Comparison of ENCODE assay signal across 23 cellular contexts in genomic region chr14:76575108-76575507, GRCh38.
DNase-seq lines count a peak whose midpoint lies in the region; ATAC-seq, FAIRE-seq and TF ChIP-seq lines count a peak whose summit lies in the region.
"Had no signal": no experiment of that assay in that cellular context is flagged by ENCODE, and none has a peak within 500 bp of the region (broad histone marks: within the 10 kb centered on the region; RNA-seq: fewer than 3 reads in every experiment).

No MANE protein-coding gene starts in this region.

- H3K27me3 Mint-ChIP-seq in astrocyte (ENCODE audit: low read depth, unreplicated experiment), result peaks cover 21% of the 10 kb centered on the region

- peak in 3 of 4 donors; percentile 50 to 61 (median 58) for ATAC-seq in pancreas
- ATAC-seq: A549, GM23338, HCT116 had no signal

- TF ChIP-seq CTCF in astrocyte (IDR thresholded peaks at IDR 0.05; ENCODE audit: insufficient read depth, low read depth, low read length) (no peak), pancreas (IDR thresholded peaks at IDR 0.05) (no peak)

- DNase-seq in NCI-H2171 treated with DMSO at 0.1 percent for 48 hours (lab: John Stamatoyannopoulos, UW) (peak; percentile 71), NCI-H2171 (lab: John Stamatoyannopoulos, UW) (no peak), astrocyte (ENCODE audit: low read depth) (no peak), pancreas (no peak), NCI-H1436 (lab: John Stamatoyannopoulos, UW) (no peak), dermis blood vessel endothelial cell (no peak)
- no peak for DNase-seq in activated CD4-positive, CD25-positive, alpha-beta regulatory T cell (lab: John Stamatoyannopoulos, UW)
- DNase-seq: AML-193; Caco-2; CD4-positive, alpha-beta T cell; DMS79; GDM1; HFFc6 had no signal

- H2AFZ ChIP-seq in astrocyte (ENCODE audit: low read depth, low read length), result no peak overlapping the region
- H2AFZ ChIP-seq: GM23338 had no signal

- H3K79me2 ChIP-seq in astrocyte (ENCODE audit: insufficient read depth, low read length), result no peaks in the 10 kb centered on the region

- H3K27ac ChIP-seq in astrocyte (ENCODE audit: low read depth, low read length) (no peak overlapping the region), pancreas (peak overlapping the region in 2 of 4 donors; percentile 7 to 44)
- H3K27ac ChIP-seq: 22Rv1, A549, C4-2B, HL-60 had no signal

- H3K36me3 ChIP-seq in astrocyte (ENCODE audit: insufficient read depth, low read length) (no peaks in the 10 kb centered on the region), endocrine pancreas (ENCODE audit: control insufficient read depth, insufficient read depth, low read length) (no peaks in the 10 kb centered on the region), pancreas (no peaks in the 10 kb centered on the region)

- intact Hi-C loops in pancreas (cut with DNase I), result no loop called here

- H3K9me3 Mint-ChIP-seq in astrocyte (ENCODE audit: unreplicated experiment), result peaks cover 1% of the 10 kb centered on the region
- H3K9me3 Mint-ChIP-seq: CD4-positive, alpha-beta T cell; HFFc6 had no signal

- WGBS in pancreas, 2 donors, result 29 to 36% methylated on average over 9 of the region's 9 CpGs

- peak overlapping the region; percentile 26 for H3K27ac Mint-ChIP-seq in astrocyte (ENCODE audit: unreplicated experiment)
- H3K27ac Mint-ChIP-seq: CD4-positive, alpha-beta T cell; GM23338; HFFc6 had no signal

- H3K9ac ChIP-seq in astrocyte (ENCODE audit: low read length), result no peak overlapping the region
- no peak overlapping the region for H3K9ac ChIP-seq in endocrine pancreas (ENCODE audit: control insufficient read depth, insufficient read depth, low read length)

- H4K20me1 ChIP-seq in astrocyte (ENCODE audit: insufficient read depth, low read length), result no peaks in the 10 kb centered on the region

- H3K9me3 ChIP-seq in astrocyte (ENCODE audit: insufficient read depth, low read depth, low read length) (no peaks in the 10 kb centered on the region), endocrine pancreas (ENCODE audit: control insufficient read depth, low read length) (no peaks in the 10 kb centered on the region), pancreas (no peaks in the 10 kb centered on the region)
- H3K9me3 ChIP-seq: A549, Caco-2 had no signal

- no peak overlapping the region for H3K4me3 ChIP-seq in astrocyte (ENCODE audit: insufficient read depth, low read depth, low read length)
- peak overlapping the region; percentile 46 for H3K4me3 ChIP-seq in endocrine pancreas (ENCODE audit: control insufficient read depth, insufficient read depth, low read length)
- H3K4me3 ChIP-seq in pancreas, result no peak overlapping the region
- H3K4me3 ChIP-seq: A549, GM23338 had no signal

- no peaks in the 10 kb centered on the region for H3K36me3 Mint-ChIP-seq in astrocyte (ENCODE audit: low read depth, unreplicated experiment)

- FAIRE-seq in astrocyte (lab: Jason Lieb, UNC), result no peak
- FAIRE-seq in pancreas (lab: Jason Lieb, UNC), result no peak
- FAIRE-seq: A549, D721Med, GM12892, H54 had no signal

- no peak overlapping the region for H3K4me3 Mint-ChIP-seq in astrocyte (ENCODE audit: unreplicated experiment)
- H3K4me3 Mint-ChIP-seq: CD4-positive, alpha-beta T cell; GM23338; HFFc6 had no signal

- peaks cover 4% of the 10 kb centered on the region for H3K4me1 Mint-ChIP-seq in astrocyte (ENCODE audit: low read depth, unreplicated experiment)

- no peak overlapping the region for H3K4me2 ChIP-seq in astrocyte (ENCODE audit: low read length)
- H3K4me2 ChIP-seq: A549, GM23338 had no signal

- no peaks in the 10 kb centered on the region for H3K4me1 ChIP-seq in astrocyte (ENCODE audit: insufficient read depth, low read length)
- no peaks in the 10 kb centered on the region for H3K4me1 ChIP-seq in endocrine pancreas (ENCODE audit: control insufficient read depth, insufficient read depth, low read length)
- H3K4me1 ChIP-seq in pancreas, result no peaks in the 10 kb centered on the region
- H3K4me1 ChIP-seq: A549, Caco-2 had no signal

- H3K27me3 ChIP-seq in astrocyte (ENCODE audit: insufficient read depth, low read length), result no peaks in the 10 kb centered on the region
- no peaks in the 10 kb centered on the region for H3K27me3 ChIP-seq in endocrine pancreas (ENCODE audit: control insufficient read depth, insufficient read depth, low read length)
- H3K27me3 ChIP-seq in pancreas, result no peaks in the 10 kb centered on the region
